6 cellular contexts compared by ENCODE assay signal in the genomic region with DNA sequence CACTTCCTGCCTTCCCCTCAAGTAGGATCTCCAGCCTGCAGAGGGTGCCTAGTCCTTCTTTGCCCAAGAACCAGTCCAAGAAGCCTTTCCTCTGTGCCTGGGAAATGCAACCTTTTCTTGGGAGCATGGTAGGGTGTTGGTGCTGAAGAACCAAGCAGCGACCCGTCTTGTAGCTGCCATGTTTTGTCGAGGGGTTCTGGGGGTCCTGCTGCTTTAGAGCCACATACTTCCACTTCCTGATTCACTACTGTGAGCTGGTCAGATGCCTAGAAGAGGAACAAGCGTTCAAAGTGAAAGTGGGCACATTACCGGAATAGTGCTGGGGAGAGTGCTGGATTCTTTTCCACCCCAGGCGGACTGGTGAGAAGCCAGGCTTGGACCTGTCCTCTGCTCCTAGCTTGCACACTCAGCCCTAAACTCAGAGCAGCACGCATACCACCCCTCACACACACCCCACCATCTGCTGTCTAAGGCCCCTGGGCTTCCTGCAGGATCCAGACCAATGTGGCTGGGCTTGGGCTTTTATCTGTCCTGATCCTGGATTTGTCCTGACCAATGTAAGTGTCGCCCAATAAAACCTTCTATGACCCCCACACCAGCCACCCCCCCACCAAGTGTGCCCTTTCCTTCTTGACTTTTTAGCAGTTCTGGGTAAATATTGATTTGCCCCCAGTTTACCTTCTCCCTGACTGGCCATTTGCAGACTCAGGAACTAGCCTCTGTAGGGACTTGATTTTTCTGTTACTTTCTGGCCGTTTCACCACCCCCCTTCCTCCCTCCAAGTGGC. TPM values are rescaled to one million over a fixed set of nuclear protein-coding genes. Genes with fewer than 3 reads are reported as not detected.
DNase-seq lines count a peak whose midpoint lies in the region; ATAC-seq lines count a peak whose summit lies in the region.

No MANE protein-coding gene starts in this region.

- H3K9me3 Mint-ChIP-seq in activated T-cell treated with anti-CD3 and anti-CD28 coated beads, Interleukin-2, amount 50 U/mL, for 72 hours: no peaks in the 10 kb centered on the region

- no peaks in the 10 kb centered on the region for H3K36me3 ChIP-seq in rectal smooth muscle tissue (ENCODE audit: control insufficient read depth, insufficient read depth, low read length)

- DNase-seq in LoVo (ENCODE audit: low spot score): peak; percentile 49
- no peak for DNase-seq in activated T-cell treated with anti-CD3 and anti-CD28 coated beads, Interleukin-2, amount 50 U/mL, for 72 hours
- DNase-seq in NCI-H1417 treated with DMSO at 0.1 percent for 48 hours (lab: John Stamatoyannopoulos, UW): no peak
- DNase-seq in NCI-H510A treated with DMSO at 0.1 percent for 48 hours (lab: John Stamatoyannopoulos, UW): no peak

- ATAC-seq in activated T-cell treated with anti-CD3 and anti-CD28 coated beads, Interleukin-2, amount 50 U/mL, for 72 hours (replicated peaks in 1 of 2): no peak
- ATAC-seq in HG02610 (IDR thresholded peaks at IDR 0.05; ENCODE audit: unreplicated experiment): no peak

- H3K27ac Mint-ChIP-seq in activated T-cell treated with anti-CD3 and anti-CD28 coated beads, Interleukin-2, amount 50 U/mL, for 72 hours: no peak overlapping the region

- H3K36me3 Mint-ChIP-seq in activated T-cell treated with anti-CD3 and anti-CD28 coated beads, Interleukin-2, amount 50 U/mL, for 72 hours (ENCODE audit: insufficient read depth in 2 of 2): no peaks in the 10 kb centered on the region

- H3K4me3 Mint-ChIP-seq in activated T-cell treated with anti-CD3 and anti-CD28 coated beads, Interleukin-2, amount 50 U/mL, for 72 hours: peak overlapping the region; percentile 71 to 75

- peak overlapping the region; percentile 74 for H3K4me3 ChIP-seq in rectal smooth muscle tissue (ENCODE audit: low read length)

- H3K27me3 Mint-ChIP-seq in activated T-cell treated with anti-CD3 and anti-CD28 coated beads, Interleukin-2, amount 50 U/mL, for 72 hours (ENCODE audit: low read depth): peaks cover 87% of the 10 kb centered on the region

- peaks cover 32% of the 10 kb centered on the region for H3K27me3 ChIP-seq in rectal smooth muscle tissue (ENCODE audit: control insufficient read depth, insufficient read depth, low read length)

- no peaks in the 10 kb centered on the region for H3K4me1 ChIP-seq in rectal smooth muscle tissue (ENCODE audit: control insufficient read depth, insufficient read depth, low read length)

- peak overlapping the region; percentile 42 for H3K9ac ChIP-seq in rectal smooth muscle tissue (ENCODE audit: low read length)

- no peak overlapping the region for H3K27ac ChIP-seq in rectal smooth muscle tissue (ENCODE audit: low read depth, low read length)

- H3K4me1 Mint-ChIP-seq in activated T-cell treated with anti-CD3 and anti-CD28 coated beads, Interleukin-2, amount 50 U/mL, for 72 hours (ENCODE audit: low read depth): peaks cover 43% of the 10 kb centered on the region

RNA-seq across cellular contexts. Expression of gene HOXA13, which starts 1.5 kb away (rescaled TPM):
- total RNA-seq in activated T-cell treated with anti-CD3 and anti-CD28 coated beads, Interleukin-2, amount 50 U/mL, for 72 hours: not detected

RNA-seq across cellular contexts. Expression of gene HOXA11, which starts 16.4 kb away (rescaled TPM):
- under 1 TPM; 0.09 to 0.14 TPM for total RNA-seq in activated T-cell treated with anti-CD3 and anti-CD28 coated beads, Interleukin-2, amount 50 U/mL, for 72 hours

RNA-seq across cellular contexts. Expression of gene HOXA10, which starts 27.3 kb away (rescaled TPM):
- under 1 TPM; 0.19 to 0.26 TPM for total RNA-seq in activated T-cell treated with anti-CD3 and anti-CD28 coated beads, Interleukin-2, amount 50 U/mL, for 72 hours

RNA-seq across cellular contexts. Expression of gene HOXA9, which starts 36.1 kb away (rescaled TPM):
- not detected for total RNA-seq in activated T-cell treated with anti-CD3 and anti-CD28 coated beads, Interleukin-2, amount 50 U/mL, for 72 hours

RNA-seq across cellular contexts. Expression of gene EVX1, which starts 41.2 kb away (rescaled TPM):
- under 1 TPM in 1 of 2 donors, not detected in 1; 0.07 TPM for total RNA-seq in activated T-cell treated with anti-CD3 and anti-CD28 coated beads, Interleukin-2, amount 50 U/mL, for 72 hours
